ENCODE assay signal across 11 cellular contexts in genomic region chr1:160664573-160665051, GRCh38. TPM values are rescaled to one million over a fixed set of nuclear protein-coding genes. Genes with fewer than 3 reads are reported as not detected.
A peak's percentile ranks its signal among the peaks of the same experiment; 100 is the strongest.
DNase-seq lines count a peak whose midpoint lies in the region; ATAC-seq lines count a peak whose summit lies in the region.
"Had no signal": no experiment of that assay in that cellular context is flagged by ENCODE, and none has a peak within 500 bp of the region (broad histone marks: within the 10 kb centered on the region; RNA-seq: fewer than 3 reads in every experiment).

No MANE protein-coding gene starts in this region.

- no peaks in the 10 kb centered on the region for H3K27me3 Mint-ChIP-seq in activated CD4-positive, alpha-beta memory T cell treated with anti-CD3 and anti-CD28 coated beads, Interleukin-2, amount 10 ng/mL, durations not matched to agents 7 days and 5 days

- DNase-seq in stimulated activated CD4-positive, alpha-beta T cell treated with anti-CD3 and anti-CD28 coated beads, Interleukin-1b, Interleukin-23, amount 100 ng/mL, for 48 hours: peak; percentile 54
- no peak for DNase-seq in stimulated activated CD4-positive, alpha-beta T cell treated with anti-CD3 and anti-CD28 coated beads, Interleukin-2, amount 100 ng/mL, for 48 hours
- DNase-seq in activated CD4-positive, alpha-beta memory T cell treated with anti-CD3 and anti-CD28 coated beads, Interleukin-2, amount 10 ng/mL, durations not matched to agents 7 days and 5 days: peak; percentile 66
- no peak for DNase-seq in SHP77 (lab: John Stamatoyannopoulos, UW)
- DNase-seq in NCI-H1436 (lab: John Stamatoyannopoulos, UW): no peak
- no peak for DNase-seq in NCI-H2107 treated with DMSO at 0.1 percent for 48 hours (lab: John Stamatoyannopoulos, UW; ENCODE audit: unreplicated experiment)
- DNase-seq in NCI-H748 (lab: John Stamatoyannopoulos, UW; ENCODE audit: unreplicated experiment): no peak
- DNase-seq: dorsolateral prefrontal cortex, kidney glomerular epithelial cell had no signal

- peak overlapping the region; percentile 91 for H3K27ac Mint-ChIP-seq in activated CD4-positive, alpha-beta memory T cell treated with anti-CD3 and anti-CD28 coated beads, Interleukin-2, amount 10 ng/mL, durations not matched to agents 7 days and 5 days

- peaks cover 77% of the 10 kb centered on the region for H3K4me1 Mint-ChIP-seq in activated CD4-positive, alpha-beta memory T cell treated with anti-CD3 and anti-CD28 coated beads, Interleukin-2, amount 10 ng/mL, durations not matched to agents 7 days and 5 days

- peak; percentile 66 for ATAC-seq in HG02938 (IDR thresholded peaks at IDR 0.05; ENCODE audit: unreplicated experiment)

- H3K9me3 Mint-ChIP-seq in activated CD4-positive, alpha-beta memory T cell treated with anti-CD3 and anti-CD28 coated beads, Interleukin-2, amount 10 ng/mL, durations not matched to agents 7 days and 5 days: peaks cover 16% of the 10 kb centered on the region

- peak overlapping the region; percentile 62 for H3K4me3 Mint-ChIP-seq in activated CD4-positive, alpha-beta memory T cell treated with anti-CD3 and anti-CD28 coated beads, Interleukin-2, amount 10 ng/mL, durations not matched to agents 7 days and 5 days

- POLR2A ChIA-PET in activated CD4-positive, alpha-beta memory T cell treated with anti-CD3 and anti-CD28 coated beads, Interleukin-2, amount 10 ng/mL, durations not matched to agents 7 days and 5 days (lab: Charles Lee): interaction anchor here (0.7 to 8.0 kb wide), 19 partner anchors 9 to 381 kb away, joined by 3 to 105 read pairs (median 8); partner anchors contain the start of genes SLAMF1 and USF1

- H3K36me3 Mint-ChIP-seq in activated CD4-positive, alpha-beta memory T cell treated with anti-CD3 and anti-CD28 coated beads, Interleukin-2, amount 10 ng/mL, durations not matched to agents 7 days and 5 days (ENCODE audit: low read depth): peaks cover 51% of the 10 kb centered on the region

- CTCF ChIA-PET in activated CD4-positive, alpha-beta memory T cell treated with anti-CD3 and anti-CD28 coated beads, Interleukin-2, amount 10 ng/mL, durations not matched to agents 7 days and 5 days (lab: Charles Lee): interaction anchor here (0.6 to 7.2 kb wide), 10 partner anchors 10 to 287 kb away, joined by 3 to 55 read pairs (median 4); partner anchors contain the start of gene SLAMF1

RNA-seq across cellular contexts. Expression of gene SLAMF1, which starts 17.8 kb away (rescaled TPM):
- 100 to 1,000 TPM; 106 to 113 TPM for total RNA-seq in activated CD4-positive, alpha-beta memory T cell treated with anti-CD3 and anti-CD28 coated beads, Interleukin-2, amount 10 ng/mL, durations not matched to agents 7 days and 5 days

RNA-seq across cellular contexts. Expression of gene CD48, which starts 47.0 kb away (rescaled TPM):
- total RNA-seq in activated CD4-positive, alpha-beta memory T cell treated with anti-CD3 and anti-CD28 coated beads, Interleukin-2, amount 10 ng/mL, durations not matched to agents 7 days and 5 days: 100 to 1,000 TPM; 403 to 404 TPM
- total RNA-seq: HT1080 had no signal

Comparison
In these comparisons a context has a peak if more than half of its experiments do, and no peak if none do; other contexts are left out.
1. DNase-seq: peak in stimulated activated CD4-positive, alpha-beta T cell treated with anti-CD3 and anti-CD28 coated beads, Interleukin-1b, Interleukin-23, amount 100 ng/mL, for 48 hours (single experiment) and activated CD4-positive, alpha-beta memory T cell treated with anti-CD3 and anti-CD28 coated beads, Interleukin-2, amount 10 ng/mL, durations not matched to agents 7 days and 5 days (single experiment); none in stimulated activated CD4-positive, alpha-beta T cell treated with anti-CD3 and anti-CD28 coated beads, Interleukin-2, amount 100 ng/mL, for 48 hours (0 of 2), SHP77 (0 of 2), NCI-H1436 (single experiment), NCI-H2107 treated with DMSO at 0.1 percent for 48 hours (single experiment) and NCI-H748 (single experiment).